In genomic region chr22:20111045-20111688, GRCh38 we compare ENCODE assay signal across 1 cellular context.
A peak's percentile ranks its signal among the peaks of the same experiment; 100 is the strongest.
TF ChIP-seq lines count a peak whose summit lies in the region.

No MANE protein-coding gene starts in this region.

TF ChIP-seq in HEK293, 187 proteins besides CTCF, POLR2A, EP300 and RAD21 (continued from another document):
- no peak for TF ChIP-seq HOXA7 (CRISPR knock-in tag; IDR thresholded peaks at IDR 0.05; ENCODE audit: borderline replicate concordance)
- TF ChIP-seq, protein P1, sequence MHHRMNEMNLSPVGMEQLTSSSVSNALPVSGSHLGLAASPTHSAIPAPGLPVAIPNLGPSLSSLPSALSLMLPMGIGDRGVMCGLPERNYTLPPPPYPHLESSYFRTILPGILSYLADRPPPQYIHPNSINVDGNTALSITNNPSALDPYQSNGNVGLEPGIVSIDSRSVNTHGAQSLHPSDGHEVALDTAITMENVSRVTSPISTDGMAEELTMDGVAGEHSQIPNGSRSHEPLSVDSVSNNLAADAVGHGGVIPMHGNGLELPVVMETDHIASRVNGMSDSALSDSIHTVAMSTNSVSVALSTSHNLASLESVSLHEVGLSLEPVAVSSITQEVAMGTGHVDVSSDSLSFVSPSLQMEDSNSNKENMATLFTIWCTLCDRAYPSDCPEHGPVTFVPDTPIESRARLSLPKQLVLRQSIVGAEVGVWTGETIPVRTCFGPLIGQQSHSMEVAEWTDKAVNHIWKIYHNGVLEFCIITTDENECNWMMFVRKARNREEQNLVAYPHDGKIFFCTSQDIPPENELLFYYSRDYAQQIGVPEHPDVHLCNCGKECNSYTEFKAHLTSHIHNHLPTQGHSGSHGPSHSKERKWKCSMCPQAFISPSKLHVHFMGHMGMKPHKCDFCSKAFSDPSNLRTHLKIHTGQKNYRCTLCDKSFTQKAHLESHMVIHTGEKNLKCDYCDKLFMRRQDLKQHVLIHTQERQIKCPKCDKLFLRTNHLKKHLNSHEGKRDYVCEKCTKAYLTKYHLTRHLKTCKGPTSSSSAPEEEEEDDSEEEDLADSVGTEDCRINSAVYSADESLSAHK (tag by site-specific recombination; IDR thresholded peaks at IDR 0.05) = peak; percentile 59; the same call in 1 of the 2 replicates
- 0 out of 2 replicates have a peak, but pooled peaks have one; percentile 83 for TF ChIP-seq ZNF837 (tag by site-specific recombination; IDR thresholded peaks at IDR 0.05)
- TF ChIP-seq, protein P2, sequence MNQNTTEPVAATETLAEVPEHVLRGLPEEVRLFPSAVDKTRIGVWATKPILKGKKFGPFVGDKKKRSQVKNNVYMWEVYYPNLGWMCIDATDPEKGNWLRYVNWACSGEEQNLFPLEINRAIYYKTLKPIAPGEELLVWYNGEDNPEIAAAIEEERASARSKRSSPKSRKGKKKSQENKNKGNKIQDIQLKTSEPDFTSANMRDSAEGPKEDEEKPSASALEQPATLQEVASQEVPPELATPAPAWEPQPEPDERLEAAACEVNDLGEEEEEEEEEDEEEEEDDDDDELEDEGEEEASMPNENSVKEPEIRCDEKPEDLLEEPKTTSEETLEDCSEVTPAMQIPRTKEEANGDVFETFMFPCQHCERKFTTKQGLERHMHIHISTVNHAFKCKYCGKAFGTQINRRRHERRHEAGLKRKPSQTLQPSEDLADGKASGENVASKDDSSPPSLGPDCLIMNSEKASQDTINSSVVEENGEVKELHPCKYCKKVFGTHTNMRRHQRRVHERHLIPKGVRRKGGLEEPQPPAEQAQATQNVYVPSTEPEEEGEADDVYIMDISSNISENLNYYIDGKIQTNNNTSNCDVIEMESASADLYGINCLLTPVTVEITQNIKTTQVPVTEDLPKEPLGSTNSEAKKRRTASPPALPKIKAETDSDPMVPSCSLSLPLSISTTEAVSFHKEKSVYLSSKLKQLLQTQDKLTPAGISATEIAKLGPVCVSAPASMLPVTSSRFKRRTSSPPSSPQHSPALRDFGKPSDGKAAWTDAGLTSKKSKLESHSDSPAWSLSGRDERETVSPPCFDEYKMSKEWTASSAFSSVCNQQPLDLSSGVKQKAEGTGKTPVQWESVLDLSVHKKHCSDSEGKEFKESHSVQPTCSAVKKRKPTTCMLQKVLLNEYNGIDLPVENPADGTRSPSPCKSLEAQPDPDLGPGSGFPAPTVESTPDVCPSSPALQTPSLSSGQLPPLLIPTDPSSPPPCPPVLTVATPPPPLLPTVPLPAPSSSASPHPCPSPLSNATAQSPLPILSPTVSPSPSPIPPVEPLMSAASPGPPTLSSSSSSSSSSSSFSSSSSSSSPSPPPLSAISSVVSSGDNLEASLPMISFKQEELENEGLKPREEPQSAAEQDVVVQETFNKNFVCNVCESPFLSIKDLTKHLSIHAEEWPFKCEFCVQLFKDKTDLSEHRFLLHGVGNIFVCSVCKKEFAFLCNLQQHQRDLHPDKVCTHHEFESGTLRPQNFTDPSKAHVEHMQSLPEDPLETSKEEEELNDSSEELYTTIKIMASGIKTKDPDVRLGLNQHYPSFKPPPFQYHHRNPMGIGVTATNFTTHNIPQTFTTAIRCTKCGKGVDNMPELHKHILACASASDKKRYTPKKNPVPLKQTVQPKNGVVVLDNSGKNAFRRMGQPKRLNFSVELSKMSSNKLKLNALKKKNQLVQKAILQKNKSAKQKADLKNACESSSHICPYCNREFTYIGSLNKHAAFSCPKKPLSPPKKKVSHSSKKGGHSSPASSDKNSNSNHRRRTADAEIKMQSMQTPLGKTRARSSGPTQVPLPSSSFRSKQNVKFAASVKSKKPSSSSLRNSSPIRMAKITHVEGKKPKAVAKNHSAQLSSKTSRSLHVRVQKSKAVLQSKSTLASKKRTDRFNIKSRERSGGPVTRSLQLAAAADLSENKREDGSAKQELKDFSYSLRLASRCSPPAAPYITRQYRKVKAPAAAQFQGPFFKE (tag by site-specific recombination; IDR thresholded peaks at IDR 0.05; ENCODE audit: borderline replicate concordance) = no peak
- peak; percentile 21; the same call in 1 of the 2 replicates for TF ChIP-seq KLF8 (tag by site-specific recombination; IDR thresholded peaks at IDR 0.05)
- TF ChIP-seq, protein P3, sequence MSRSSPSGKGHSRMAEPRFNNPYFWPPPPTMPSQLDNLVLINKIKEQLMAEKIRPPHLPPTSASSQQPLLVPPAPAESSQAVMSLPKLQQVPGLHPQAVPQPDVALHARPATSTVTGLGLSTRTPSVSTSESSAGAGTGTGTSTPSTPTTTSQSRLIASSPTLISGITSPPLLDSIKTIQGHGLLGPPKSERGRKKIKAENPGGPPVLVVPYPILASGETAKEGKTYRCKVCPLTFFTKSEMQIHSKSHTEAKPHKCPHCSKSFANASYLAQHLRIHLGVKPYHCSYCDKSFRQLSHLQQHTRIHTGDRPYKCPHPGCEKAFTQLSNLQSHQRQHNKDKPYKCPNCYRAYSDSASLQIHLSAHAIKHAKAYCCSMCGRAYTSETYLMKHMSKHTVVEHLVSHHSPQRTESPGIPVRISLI (tag by site-specific recombination; IDR thresholded peaks at IDR 0.05) = no peak
- TF ChIP-seq ZNF112 (tag by site-specific recombination; IDR thresholded peaks at IDR 0.05) = no peak
- no peak for TF ChIP-seq ZNF521 (tag by site-specific recombination; IDR thresholded peaks at IDR 0.05)
- 0 out of 2 replicates have a peak, but pooled peaks have one; percentile 14 for TF ChIP-seq ZBTB44 (tag by site-specific recombination; IDR thresholded peaks at IDR 0.05)
- peak; percentile 31; the same call in 1 of the 2 replicates for TF ChIP-seq ZXDB (tag by site-specific recombination; IDR thresholded peaks at IDR 0.05)
- TF ChIP-seq ZNF214 (tag by site-specific recombination; IDR thresholded peaks at IDR 0.05; ENCODE audit: borderline replicate concordance) = no peak
- TF ChIP-seq PATZ1 (tag by site-specific recombination; IDR thresholded peaks at IDR 0.05) = peak; percentile 46; the same call in 1 of the 2 replicates
- no peak for TF ChIP-seq ZNF670 (tag by site-specific recombination; IDR thresholded peaks at IDR 0.05; ENCODE audit: low read depth)
- no peak for TF ChIP-seq KLF16 (tag by site-specific recombination; IDR thresholded peaks at IDR 0.05)
- peak; percentile 81 for TF ChIP-seq OSR2 (tag by site-specific recombination; IDR thresholded peaks at IDR 0.05)
- peak; percentile 9; the same call in 1 of the 2 replicates for TF ChIP-seq ZBTB17 (tag by site-specific recombination; IDR thresholded peaks at IDR 0.05)
- peak; percentile 38; the same call in 1 of the 2 replicates for TF ChIP-seq ZEB2 (tag by site-specific recombination; IDR thresholded peaks at IDR 0.05)
- TF ChIP-seq ZFP37 (tag by site-specific recombination; IDR thresholded peaks at IDR 0.05) = peak; percentile 47; the same call in 1 of the 2 replicates
- TF ChIP-seq ZNF132 (tag by site-specific recombination; IDR thresholded peaks at IDR 0.05; ENCODE audit: borderline replicate concordance) = no peak
